13 cellular contexts compared by ENCODE assay signal in the genomic region with DNA sequence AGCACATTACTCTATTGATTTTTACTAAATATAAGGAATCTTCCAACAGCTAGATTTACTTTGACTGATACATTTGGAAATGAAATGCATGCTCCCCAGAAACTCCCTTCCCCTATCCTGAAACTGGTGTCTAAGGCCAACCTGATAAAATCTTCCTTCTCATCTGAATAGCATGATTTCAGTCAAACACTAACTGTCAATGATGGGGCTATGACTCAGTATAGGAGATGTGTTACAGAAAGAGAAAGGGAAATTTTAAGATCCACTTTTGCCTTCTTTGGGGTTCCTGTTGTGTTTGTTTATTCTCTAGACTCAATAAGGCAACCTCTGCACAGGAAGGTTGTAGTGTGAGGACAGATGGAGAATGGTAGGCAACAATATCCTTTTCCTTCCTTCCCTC.
DNase-seq lines count a peak whose midpoint lies in the region; ATAC-seq and TF ChIP-seq lines count a peak whose summit lies in the region.
"Had no signal": no experiment of that assay in that cellular context is flagged by ENCODE, and none has a peak within 500 bp of the region (broad histone marks: within the 10 kb centered on the region; RNA-seq: fewer than 3 reads in every experiment).

No MANE protein-coding gene starts in this region.

- no peaks in the 10 kb centered on the region for H3K9me3 ChIP-seq in WERI-Rb-1 (ENCODE audit: severe bottlenecking)
- H3K9me3 ChIP-seq: BE2C, MG63 had no signal

- H3K4me3 ChIP-seq in WERI-Rb-1 (ENCODE audit: low read depth, low read length) = no peak overlapping the region
- H3K4me3 ChIP-seq: MG63 had no signal

- intact Hi-C loops in natural killer cell (cut with micrococcal nuclease) = no loop called here

- DNase-seq in natural killer cell treated with Interleukin-12 subunit alpha and Interleukin-12 subunit beta and Interleukin-15 and Interleukin-18, amount 100 ng/mL, for 72 hours (ENCODE audit: low spot score) = no peak
- DNase-seq in natural killer cell (no peak), hippocampal formation (lab: John Stamatoyannopoulos, UW) (no peak), WERI-Rb-1 (no peak)
- DNase-seq in T-helper 2 cell treated with Interferon-gamma antibody and Interleukin-4, amounts not matched to agents 5 μg/mL and 100 μg/mL, for 36 hours (ENCODE audit: low spot score) = no peak
- no peak for DNase-seq in stimulated activated CD4-positive, alpha-beta T cell treated with anti-CD3 and anti-CD28 coated beads, Interleukin-15, amount 100 ng/mL, for 24 hours
- DNase-seq: BE2C; CD4-positive, alpha-beta T cell; MG63; NCI-H1105; NCI-H1694; NCI-H510A treated with DMSO at 0.1 percent for 48 hours had no signal

- H3K27ac ChIP-seq in WERI-Rb-1 = no peak overlapping the region

- peaks cover 13% of the 10 kb centered on the region for H3K27me3 ChIP-seq in WERI-Rb-1 (ENCODE audit: insufficient read depth, low read depth, severe bottlenecking)
- H3K27me3 ChIP-seq: BE2C, MG63 had no signal

- H3K36me3 Mint-ChIP-seq in natural killer cell treated with Interleukin-12 subunit alpha and Interleukin-12 subunit beta and Interleukin-15 and Interleukin-18, amount 100 ng/mL, for 72 hours = no peaks in the 10 kb centered on the region
- no peaks in the 10 kb centered on the region for H3K36me3 Mint-ChIP-seq in natural killer cell
- no peaks in the 10 kb centered on the region for H3K36me3 Mint-ChIP-seq in T-helper 2 cell treated with Interferon-gamma antibody and Interleukin-4, amounts not matched to agents 5 μg/mL and 100 μg/mL, for 36 hours (ENCODE audit: low read depth)

- no peak overlapping the region for H3K27ac Mint-ChIP-seq in natural killer cell treated with Interleukin-12 subunit alpha and Interleukin-12 subunit beta and Interleukin-15 and Interleukin-18, amount 100 ng/mL, for 72 hours
- no peak overlapping the region for H3K27ac Mint-ChIP-seq in natural killer cell
- H3K27ac Mint-ChIP-seq in T-helper 2 cell treated with Interferon-gamma antibody and Interleukin-4, amounts not matched to agents 5 μg/mL and 100 μg/mL, for 36 hours = peak overlapping the region; percentile 2
- H3K27ac Mint-ChIP-seq: CD4-positive, alpha-beta T cell had no signal

- peak overlapping the region; percentile 31 for H3K4me3 Mint-ChIP-seq in natural killer cell treated with Interleukin-12 subunit alpha and Interleukin-12 subunit beta and Interleukin-15 and Interleukin-18, amount 100 ng/mL, for 72 hours
- no peak overlapping the region for H3K4me3 Mint-ChIP-seq in natural killer cell
- H3K4me3 Mint-ChIP-seq in T-helper 2 cell treated with Interferon-gamma antibody and Interleukin-4, amounts not matched to agents 5 μg/mL and 100 μg/mL, for 36 hours = peak overlapping the region; percentile 33
- H3K4me3 Mint-ChIP-seq: CD4-positive, alpha-beta T cell had no signal

- TF ChIP-seq CTCF in natural killer cell (IDR thresholded peaks at IDR 0.05) = no peak
- TF ChIP-seq CTCF in WERI-Rb-1 (IDR thresholded peaks at IDR 0.05; ENCODE audit: low read depth, low read length) = no peak

- H3K36me3 ChIP-seq in WERI-Rb-1 = no peaks in the 10 kb centered on the region
- H3K36me3 ChIP-seq: BE2C, MG63 had no signal

- H3K4me1 Mint-ChIP-seq in natural killer cell treated with Interleukin-12 subunit alpha and Interleukin-12 subunit beta and Interleukin-15 and Interleukin-18, amount 100 ng/mL, for 72 hours (ENCODE audit: low read depth in 2 of 2) = peaks cover 0 to 2% of the 10 kb centered on the region in 2 donors
- H3K4me1 Mint-ChIP-seq in natural killer cell = no peaks in the 10 kb centered on the region
- peaks cover 8% of the 10 kb centered on the region for H3K4me1 Mint-ChIP-seq in T-helper 2 cell treated with Interferon-gamma antibody and Interleukin-4, amounts not matched to agents 5 μg/mL and 100 μg/mL, for 36 hours (ENCODE audit: low read depth)

- peak in 1 of 2 donors; percentile 65 for ATAC-seq in natural killer cell treated with Interleukin-12 subunit alpha and Interleukin-12 subunit beta and Interleukin-15 and Interleukin-18, amount 100 ng/mL, for 72 hours
- ATAC-seq in natural killer cell = no peak
- ATAC-seq in GM21529 (IDR thresholded peaks at IDR 0.05; ENCODE audit: unreplicated experiment) = peak; percentile 62

- peaks cover 9% of the 10 kb centered on the region for H3K9me3 Mint-ChIP-seq in natural killer cell treated with Interleukin-12 subunit alpha and Interleukin-12 subunit beta and Interleukin-15 and Interleukin-18, amount 100 ng/mL, for 72 hours
- peaks cover 0 to 3% of the 10 kb centered on the region in 2 donors for H3K9me3 Mint-ChIP-seq in natural killer cell
- H3K9me3 Mint-ChIP-seq in T-helper 2 cell treated with Interferon-gamma antibody and Interleukin-4, amounts not matched to agents 5 μg/mL and 100 μg/mL, for 36 hours = no peaks in the 10 kb centered on the region
- H3K9me3 Mint-ChIP-seq: CD4-positive, alpha-beta T cell had no signal

- peaks cover 0 to 2% of the 10 kb centered on the region in 2 donors for H3K27me3 Mint-ChIP-seq in natural killer cell treated with Interleukin-12 subunit alpha and Interleukin-12 subunit beta and Interleukin-15 and Interleukin-18, amount 100 ng/mL, for 72 hours
- no peaks in the 10 kb centered on the region for H3K27me3 Mint-ChIP-seq in natural killer cell (ENCODE audit: low read depth in 2 of 2)
- H3K27me3 Mint-ChIP-seq in T-helper 2 cell treated with Interferon-gamma antibody and Interleukin-4, amounts not matched to agents 5 μg/mL and 100 μg/mL, for 36 hours (ENCODE audit: low read depth) = no peaks in the 10 kb centered on the region
- H3K27me3 Mint-ChIP-seq: CD4-positive, alpha-beta T cell had no signal
